ENCODE assay signal across 25 cellular contexts in genomic region chr1:151222130-151222529, GRCh38. TPM values are rescaled to one million over a fixed set of nuclear protein-coding genes. Genes with fewer than 3 reads are reported as not detected.
DNase-seq lines count a peak whose midpoint lies in the region; ATAC-seq, FAIRE-seq and TF ChIP-seq lines count a peak whose summit lies in the region.
"Had no signal": no experiment of that assay in that cellular context is flagged by ENCODE, and none has a peak within 500 bp of the region (broad histone marks: within the 10 kb centered on the region; RNA-seq: fewer than 3 reads in every experiment).

No MANE protein-coding gene starts in this region.

- H3K9me3 Mint-ChIP-seq in WTC11 = no peaks in the 10 kb centered on the region
- H3K9me3 Mint-ChIP-seq: activated naive CD4-positive, alpha-beta T cell treated with anti-CD3 and anti-CD28 coated beads for 36 hours; stimulated activated memory B cell treated with anti-CD40 and anti-IgM and Interleukin-4, amounts not matched to agents 10 μg/mL and 1 μg/mL and 100 μg/mL, for 72 hours had no signal

- H3K4me1 Mint-ChIP-seq in WTC11 = peaks cover 6% of the 10 kb centered on the region

- H3K4me3 Mint-ChIP-seq in WTC11 = no peak overlapping the region
- H3K4me3 Mint-ChIP-seq: activated CD4-positive, alpha-beta T cell treated with anti-CD3 and anti-CD28 coated beads for 36 hours; activated naive CD4-positive, alpha-beta T cell treated with anti-CD3 and anti-CD28 coated beads for 36 hours; stimulated activated memory B cell treated with anti-CD40 and anti-IgM and Interleukin-4, amounts not matched to agents 10 μg/mL and 1 μg/mL and 100 μg/mL, for 72 hours had no signal

- no peak overlapping the region for H3K4me3 ChIP-seq in right atrium auricular region
- H3K4me3 ChIP-seq: breast epithelium, GM12878, ovary, upper lobe of left lung had no signal

- POLR2A ChIA-PET in WTC11 (lab: Charles Lee) = interaction anchor here (0.6 kb wide), 1 partner anchor 869 kb away, joined by 3 read pairs; no protein-coding TSS in a partner anchor

- H3K36me3 Mint-ChIP-seq in WTC11 = peaks cover 33% of the 10 kb centered on the region

- no peak overlapping the region for H3K27ac ChIP-seq in right atrium auricular region
- H3K27ac ChIP-seq: breast epithelium, ovary, upper lobe of left lung had no signal

- peaks cover 0 to 12% of the 10 kb centered on the region in 2 donors for H3K4me1 ChIP-seq in right atrium auricular region
- H3K4me1 ChIP-seq: breast epithelium had no signal

- intact Hi-C loops in Right ventricle myocardium superior (cut with DNase I) = no loop called here
- intact Hi-C loops in left ventricle myocardium superior (cut with micrococcal nuclease) = no loop called here
- intact Hi-C loops in left colon (cut with DNase I, micrococcal nuclease) = no loop called here

- no peaks in the 10 kb centered on the region for H3K9me3 ChIP-seq in right atrium auricular region
- H3K9me3 ChIP-seq: breast epithelium, ovary, upper lobe of left lung had no signal

- H3K27me3 ChIP-seq in right atrium auricular region = no peaks in the 10 kb centered on the region
- H3K27me3 ChIP-seq: breast epithelium, ovary, upper lobe of left lung had no signal

- no peak for FAIRE-seq in HTR-8/SVneo (lab: Jason Lieb, UNC)
- FAIRE-seq: G401.6, GM12878, small intestine had no signal

- H3K27me3 Mint-ChIP-seq in WTC11 (ENCODE audit: low read depth) = no peaks in the 10 kb centered on the region
- H3K27me3 Mint-ChIP-seq: activated CD4-positive, alpha-beta T cell treated with anti-CD3 and anti-CD28 coated beads for 36 hours; stimulated activated memory B cell treated with anti-CD40 and anti-IgM and Interleukin-4, amounts not matched to agents 10 μg/mL and 1 μg/mL and 100 μg/mL, for 72 hours had no signal

- TF ChIP-seq CTCF in right atrium auricular region (IDR thresholded peaks at IDR 0.05) (no peak), WTC11 (IDR thresholded peaks at IDR 0.05) (no peak)

- H3K27ac Mint-ChIP-seq in WTC11 = peak overlapping the region; percentile 78
- H3K27ac Mint-ChIP-seq: activated CD4-positive, alpha-beta T cell treated with anti-CD3 and anti-CD28 coated beads for 36 hours; activated naive CD4-positive, alpha-beta T cell treated with anti-CD3 and anti-CD28 coated beads for 36 hours; stimulated activated memory B cell treated with anti-CD40 and anti-IgM and Interleukin-4, amounts not matched to agents 10 μg/mL and 1 μg/mL and 100 μg/mL, for 72 hours had no signal

- DNase-seq in Right ventricle myocardium superior = no peak
- DNase-seq in right atrium auricular region (ENCODE audit: low spot score) = no peak
- no peak for DNase-seq in WTC11 (ENCODE audit: low spot score)
- no peak for DNase-seq in left ventricle myocardium superior
- DNase-seq in stimulated activated CD4-positive, alpha-beta T cell treated with anti-CD3 and anti-CD28 coated beads, Interleukin-4, amount 100 ng/mL, for 1 hour = no peak
- DNase-seq in left colon = no peak
- DNase-seq in HTR-8/SVneo (ENCODE audit: insufficient read length, low spot score) = no peak
- DNase-seq: activated CD4-positive, alpha-beta T cell treated with anti-CD3 and anti-CD28 coated beads for 36 hours; activated CD8-positive, alpha-beta memory T cell treated with anti-CD3 and anti-CD28 coated beads, Interleukin-2, amount 50 U/mL, for 48 hours; activated naive CD4-positive, alpha-beta T cell treated with anti-CD3 and anti-CD28 coated beads for 36 hours; effector CD4-positive, alpha-beta T cell; hippocampal formation; Karpas-422; kidney glomerular epithelial cell; NCI-H1436; NCI-H2227 treated with DMSO at 0.1 percent for 48 hours; ovary; SIG-M5; small intestine; upper lobe of left lung had no signal

- peaks cover 8% of the 10 kb centered on the region for H3K36me3 ChIP-seq in right atrium auricular region
- H3K36me3 ChIP-seq: breast epithelium, ovary had no signal

- ATAC-seq in Right ventricle myocardium superior (ENCODE audit: poor library complexity) (peak; percentile 54), WTC11 (no peak), left ventricle myocardium superior (peak; percentile 75), left colon (no peak), GM18867 (IDR thresholded peaks at IDR 0.05; ENCODE audit: unreplicated experiment) (no peak)
- ATAC-seq: activated CD4-positive, alpha-beta T cell treated with anti-CD3 and anti-CD28 coated beads for 36 hours; GM12878; stimulated activated memory B cell treated with anti-CD40 and anti-IgM and Interleukin-4, amounts not matched to agents 10 μg/mL and 1 μg/mL and 100 μg/mL, for 72 hours had no signal

- CTCF ChIA-PET in WTC11 (lab: Charles Lee) = interaction anchor here (1.0 to 1.2 kb wide), 3 partner anchors 30 to 122 kb away, joined by 3 to 6 read pairs (median 4); no protein-coding TSS in a partner anchor

TF ChIP-seq in WTC11, 78 proteins besides CTCF, POLR2A, EP300 and RAD21:
- TF ChIP-seq ZNF416 (CRISPR knock-in tag; IDR thresholded peaks at IDR 0.05) = no peak
- no peak for TF ChIP-seq STAT6 (CRISPR knock-in tag; conservative IDR thresholded peaks at IDR 0.05; ENCODE audit: low read depth)
- TF ChIP-seq MLX (CRISPR knock-in tag; IDR thresholded peaks at IDR 0.05) = no peak

RNA-seq across cellular contexts. Expression of gene PIP5K1A, which starts 23.8 kb away (rescaled TPM):
- 33.5 TPM for total RNA-seq in Right ventricle myocardium superior
- 10 to 100 TPM; 35.6 to 41.8 TPM for total RNA-seq in right atrium auricular region
- total RNA-seq in WTC11 (2021) = 77.8 to 84.8 TPM (median 81.3 TPM) in 3 replicates
- 41.2 TPM for total RNA-seq in left ventricle myocardium superior
- total RNA-seq in left colon = 10 to 100 TPM; 36.2 to 49.3 TPM

RNA-seq across cellular contexts. Expression of gene VPS72, which starts 32.1 kb away (rescaled TPM):
- 37.5 TPM for total RNA-seq in Right ventricle myocardium superior
- 10 to 100 TPM; 23.4 to 32.1 TPM for total RNA-seq in right atrium auricular region
- total RNA-seq in WTC11 (2021) = 87.2 to 103 TPM (median 97.6 TPM) in 3 replicates
- 40.5 TPM for total RNA-seq in left ventricle myocardium superior
- 10 to 100 TPM; 34.4 TPM for total RNA-seq in left colon

RNA-seq across cellular contexts. Expression of gene PSMD4, which starts 32.4 kb away (rescaled TPM):
- total RNA-seq in Right ventricle myocardium superior = 138 TPM
- total RNA-seq in right atrium auricular region = 100 to 1,000 TPM; 109 to 157 TPM
- 184 to 202 TPM (median 186 TPM) in 3 replicates for total RNA-seq in WTC11 (2021)
- 149 TPM for total RNA-seq in left ventricle myocardium superior
- 100 to 1,000 TPM; 103 to 105 TPM for total RNA-seq in left colon

RNA-seq across cellular contexts. Expression of gene TMOD4, which starts 46.3 kb away (rescaled TPM):
- total RNA-seq in Right ventricle myocardium superior = not detected
- not detected for total RNA-seq in right atrium auricular region
- 0.66 to 0.82 TPM (median 0.79 TPM) in 3 replicates for total RNA-seq in WTC11 (2021)
- 0.62 TPM for total RNA-seq in left ventricle myocardium superior
- 1 to 10 TPM; 1.2 to 1.6 TPM for total RNA-seq in left colon

RNA-seq across cellular contexts. Expression of gene SCNM1, which starts 56.2 kb away (rescaled TPM):
- total RNA-seq in Right ventricle myocardium superior (17.5 TPM), right atrium auricular region (10 to 100 TPM; 14.4 to 14.7 TPM), WTC11 (2021) (35.3 to 45.3 TPM (median 35.8 TPM) in 3 replicates), left ventricle myocardium superior (19.1 TPM), left colon (10 to 100 TPM; 22.6 to 26.2 TPM)

Comparison
In these comparisons a context has a peak if more than half of its experiments do, and no peak if none do; other contexts are left out.
1. ATAC-seq: peak in Right ventricle myocardium superior (single experiment) and left ventricle myocardium superior (single experiment); none in WTC11 (single experiment), left colon (single experiment) and GM18867 (single experiment).